ENCODE assay signal across 28 cellular contexts in genomic region chr22:24265734-24266133, GRCh38. TPM values are rescaled to one million over a fixed set of nuclear protein-coding genes. Genes with fewer than 3 reads are reported as not detected.
A peak's percentile ranks its signal among the peaks of the same experiment; 100 is the strongest.
DNase-seq lines count a peak whose midpoint lies in the region; ATAC-seq and TF ChIP-seq lines count a peak whose summit lies in the region.
"Had no signal": no experiment of that assay in that cellular context is flagged by ENCODE, and none has a peak within 500 bp of the region (broad histone marks: within the 10 kb centered on the region; RNA-seq: fewer than 3 reads in every experiment).

No MANE protein-coding gene starts in this region.

- DNase-seq in Karpas-422 (peak; percentile 41), islet precursor cell (peak; percentile 72), Peyer's patch (no peak), cardiac septum (ENCODE audit: low spot score) (no peak)
- DNase-seq in activated CD4-positive, alpha-beta T cell treated with anti-CD3 and anti-CD28 coated beads, Interleukin-2, amount 50 U/mL, for 48 hours: no peak
- DNase-seq: activated CD4-positive, alpha-beta memory T cell treated with anti-CD3 and anti-CD28 coated beads for 36 hours; activated CD4-positive, CD25-positive, alpha-beta regulatory T cell treated with anti-CD3 and anti-CD28 coated beads, Interleukin-2, amount 50 U/mL, for 72 hours; activated CD8-positive, alpha-beta memory T cell treated with anti-CD3 and anti-CD28 coated beads, Interleukin-2, amount 50 U/mL, for 4 hours; activated naive CD4-positive, alpha-beta T cell treated with anti-CD3 and anti-CD28 coated beads for 36 hours; Caco-2; dermis blood vessel endothelial cell; DMS79; esophagus squamous epithelium; mammary epithelial cell; NCI-H1436 treated with DMSO at 0.1 percent for 48 hours; NCI-H2107; NCI-H345; nephron progenitor cell; ovary; stimulated activated CD4-positive, alpha-beta T cell treated with anti-CD3 and anti-CD28 coated beads, Interleukin-15, amount 100 ng/mL, for 24 hours; stimulated activated CD4-positive, alpha-beta T cell treated with anti-CD3 and anti-CD28 coated beads, Interleukin-4, amount 100 ng/mL, for 4 hours had no signal

- intact Hi-C loops in cardiac septum (cut with DNase I): loop anchor here (10.0 kb wide), 1 partner anchor 261 kb away; the partner anchor contains the start of gene GSTT4

- no peak overlapping the region for H2AFZ ChIP-seq in Karpas-422 (ENCODE audit: low read length)

- H3K9me3 ChIP-seq in BLaER1 treated with 17β-estradiol and CSF1 and Interleukin-3, amounts not matched to agents 10 nM and 100 nM (replicated peaks in 1 of 11): no peaks in the 10 kb centered on the region
- H3K9me3 ChIP-seq in Karpas-422 (ENCODE audit: low read length): no peaks in the 10 kb centered on the region
- no peaks in the 10 kb centered on the region for H3K9me3 ChIP-seq in Peyer's patch
- H3K9me3 ChIP-seq: adrenal gland, Caco-2, esophagus squamous epithelium, ovary, SJSA1, tibial nerve had no signal

- no peaks in the 10 kb centered on the region for H3K9me2 ChIP-seq in Karpas-422 (replicated peaks; ENCODE audit: insufficient read depth, low read length)

- H3K4me2 ChIP-seq in BLaER1 treated with 17β-estradiol and CSF1 and Interleukin-3, amounts not matched to agents 10 nM and 100 nM: peak overlapping the region; percentile 25 to 84 (median 73); a peak in 20 of 22 replicates
- H3K4me2 ChIP-seq in Karpas-422 (ENCODE audit: low read depth, low read length, poor library complexity, severe bottlenecking): no peak overlapping the region

- no peaks in the 10 kb centered on the region for H4K20me1 ChIP-seq in BLaER1 treated with 17β-estradiol and CSF1 and Interleukin-3, amounts not matched to agents 10 nM and 100 nM
- no peaks in the 10 kb centered on the region for H4K20me1 ChIP-seq in Karpas-422 (ENCODE audit: insufficient read depth, low read depth, low read length)

- H3K36me3 ChIP-seq in BLaER1 treated with 17β-estradiol and CSF1 and Interleukin-3, amounts not matched to agents 10 nM and 100 nM: no peaks in the 10 kb centered on the region
- H3K36me3 ChIP-seq in Karpas-422 (ENCODE audit: insufficient read depth, low read length) (no peaks in the 10 kb centered on the region), Peyer's patch (no peaks in the 10 kb centered on the region)
- H3K36me3 ChIP-seq: adrenal gland, esophagus squamous epithelium, ovary, tibial nerve had no signal

- no peak overlapping the region for H3K9ac ChIP-seq in BLaER1 treated with 17β-estradiol and CSF1 and Interleukin-3, amounts not matched to agents 10 nM and 100 nM
- H3K9ac ChIP-seq in Karpas-422 (ENCODE audit: low read length): no peak overlapping the region

- TF ChIP-seq CTCF in Peyer's patch (IDR thresholded peaks at IDR 0.05): no peak

- H3K4me3 ChIP-seq in BLaER1 treated with 17β-estradiol and CSF1 and Interleukin-3, amounts not matched to agents 10 nM and 100 nM: no peak overlapping the region
- H3K4me3 ChIP-seq in Karpas-422 (ENCODE audit: low read length): no peak overlapping the region
- H3K4me3 ChIP-seq in Peyer's patch: no peak overlapping the region
- H3K4me3 ChIP-seq: adrenal gland, esophagus squamous epithelium, ovary, SJSA1, tibial nerve had no signal

- H3K4me1 ChIP-seq in BLaER1 treated with 17β-estradiol and CSF1 and Interleukin-3, amounts not matched to agents 10 nM and 100 nM: peaks cover 21 to 63% (median 53%) of the 10 kb centered on the region in 10 experiments
- H3K4me1 ChIP-seq in Karpas-422 (ENCODE audit: low read length) (peaks cover 24% of the 10 kb centered on the region), Peyer's patch (peaks cover 0 to 7% (median 2%) of the 10 kb centered on the region in 4 donors)
- H3K4me1 ChIP-seq: Caco-2, SJSA1 had no signal

- TF ChIP-seq POLR2A in Peyer's patch (IDR thresholded peaks at IDR 0.05): no peak

- peaks cover under 1% of the 10 kb centered on the region for H3K79me2 ChIP-seq in Karpas-422 (ENCODE audit: low read length)

- peak overlapping the region in 5 of 11 experiments; percentile 73 to 82 (median 78); a peak in 7 of 22 replicates for H3K27ac ChIP-seq in BLaER1 treated with 17β-estradiol and CSF1 and Interleukin-3, amounts not matched to agents 10 nM and 100 nM
- H3K27ac ChIP-seq in Karpas-422 (ENCODE audit: low read length): no peak overlapping the region
- H3K27ac ChIP-seq in Peyer's patch: no peak overlapping the region
- H3K27ac ChIP-seq: adrenal gland, C4-2B, esophagus squamous epithelium, SJSA1 had no signal

- H3K27me3 ChIP-seq in BLaER1 treated with 17β-estradiol and CSF1 and Interleukin-3, amounts not matched to agents 10 nM and 100 nM: no peaks in the 10 kb centered on the region
- H3K27me3 ChIP-seq in Karpas-422 (ENCODE audit: low read length): no peaks in the 10 kb centered on the region
- no peaks in the 10 kb centered on the region for H3K27me3 ChIP-seq in Peyer's patch
- H3K27me3 ChIP-seq: adrenal gland, esophagus squamous epithelium, ovary, SJSA1, tibial nerve had no signal

- ATAC-seq in SK-N-SH treated with all-trans-retinoic acid at 6 μM for 48 hours: peak; percentile 8; the same call in 1 of the 3 replicates

TF ChIP-seq in SK-N-SH treated with all-trans-retinoic acid at 6 μM for 48 hours, 23 proteins besides CTCF, POLR2A, EP300 and RAD21:
- TF ChIP-seq ISL1 (CRISPR knock-in tag; IDR thresholded peaks at IDR 0.05): no peak

RNA-seq across cellular contexts. Expression of gene SPECC1L, which starts 4.9 kb away (rescaled TPM):
- 33.7 and 35.1 TPM in 2 replicates for total RNA-seq in Karpas-422 (2014; rRNA removed; shearing (Covaris generic); ENCODE audit: low replicate concordance)
- 100 to 1,000 TPM in 1 of 4 donors, 10 to 100 TPM in 3; 24.2 to 147 (median 34.4) TPM for total RNA-seq in Peyer's patch
- total RNA-seq in cardiac septum: 52.8 TPM

RNA-seq across cellular contexts. Expression of gene GGT5, which starts 20.9 kb away (rescaled TPM):
- not detected in 2 replicates for total RNA-seq in Karpas-422 (2014; rRNA removed; shearing (Covaris generic); ENCODE audit: low replicate concordance)
- total RNA-seq in Peyer's patch (10 to 100 TPM in 3 of 4 donors, 1 to 10 TPM in 1; 8.9 to 25.2 (median 12.3) TPM), cardiac septum (12.2 TPM)
- total RNA-seq: activated CD4-positive, alpha-beta memory T cell treated with anti-CD3 and anti-CD28 coated beads for 36 hours; activated naive CD4-positive, alpha-beta T cell treated with anti-CD3 and anti-CD28 coated beads for 36 hours; H4 had no signal

Comparison
In these comparisons a context has a peak if more than half of its experiments do, and no peak if none do; other contexts are left out.
1. DNase-seq: peak in Karpas-422 (single experiment) and islet precursor cell (single experiment); none in Peyer's patch (0 of 3), cardiac septum (single experiment) and activated CD4-positive, alpha-beta T cell treated with anti-CD3 and anti-CD28 coated beads, Interleukin-2, amount 50 U/mL, for 48 hours (0 of 2).